22 cellular contexts compared by ENCODE assay signal in genomic region chrX:132443196-132443595, GRCh38.
"Had no signal": no experiment of that assay in that cellular context is flagged by ENCODE, and none has a peak within 500 bp of the region (broad histone marks: within the 10 kb centered on the region; RNA-seq: fewer than 3 reads in every experiment).

No MANE protein-coding gene starts in this region.

- H3K4me3 Mint-ChIP-seq: natural killer cell; neural progenitor cell; stimulated activated effector memory CD8-positive, alpha-beta T cell treated with anti-CD3 and anti-CD28 coated beads, Interleukin-12 subunit alpha, Interleukin-12 subunit beta, amount 100 ng/mL, for 72 hours had no signal

- H3K27me3 ChIP-seq: gastrocnemius medialis, neural progenitor cell, pancreas, tibial artery, upper lobe of right lung, vagina had no signal

- H3K36me3 Mint-ChIP-seq: natural killer cell; stimulated activated effector memory CD8-positive, alpha-beta T cell treated with anti-CD3 and anti-CD28 coated beads, Interleukin-12 subunit alpha, Interleukin-12 subunit beta, amount 100 ng/mL, for 72 hours had no signal

- H3K27ac Mint-ChIP-seq: neural progenitor cell; progenitor cell of endocrine pancreas; stimulated activated effector memory CD8-positive, alpha-beta T cell treated with anti-CD3 and anti-CD28 coated beads, Interleukin-12 subunit alpha, Interleukin-12 subunit beta, amount 100 ng/mL, for 72 hours had no signal

- H3K36me3 ChIP-seq: gastrocnemius medialis, heart right ventricle, neural progenitor cell, pancreas, tibial artery, upper lobe of right lung, vagina had no signal

- ATAC-seq: gastrocnemius medialis; natural killer cell; pancreas; right cardiac atrium; stimulated activated effector memory CD8-positive, alpha-beta T cell treated with anti-CD3 and anti-CD28 coated beads, Interleukin-12 subunit alpha, Interleukin-12 subunit beta, amount 100 ng/mL, for 72 hours; stimulated activated naive CD8-positive, alpha-beta T cell treated with anti-CD3 and anti-CD28 coated beads, Interleukin-15, Interleukin-2, amounts not matched to agents 100 U/mL and 50 U/mL, for 24 hours had no signal

- DNase-seq: cortex of kidney; dorsolateral prefrontal cortex; effector CD8-positive, alpha-beta T cell; heart right ventricle; hypothalamus; kidney glomerular epithelial cell; mammary epithelial cell; natural killer cell; occipital lobe; pancreas; right cardiac atrium; stimulated activated CD4-positive, alpha-beta T cell treated with anti-CD3 and anti-CD28 coated beads, Interleukin-4, amount 100 ng/mL, for 1 hour; stimulated activated CD8-positive, alpha-beta memory T cell treated with anti-CD3 and anti-CD28 coated beads, Interleukin-4, amount 100 ng/mL, for 48 hours; stimulated activated naive CD8-positive, alpha-beta T cell treated with anti-CD3 and anti-CD28 coated beads, Interleukin-15, Interleukin-2, amounts not matched to agents 100 U/mL and 50 U/mL, for 24 hours; tibial artery; upper lobe of right lung had no signal

- H3K27ac ChIP-seq: dorsolateral prefrontal cortex, gastrocnemius medialis, heart right ventricle, neural progenitor cell, pancreas, tibial artery, upper lobe of right lung, vagina had no signal

- H3K4me1 Mint-ChIP-seq: neural progenitor cell had no signal

- FAIRE-seq: islet of Langerhans, pancreas had no signal

- H3K4me1 ChIP-seq: gastrocnemius medialis, neural progenitor cell, pancreas, tibial artery, upper lobe of right lung, vagina had no signal

- H3K4me3 ChIP-seq: dorsolateral prefrontal cortex, gastrocnemius medialis, heart right ventricle, neural progenitor cell, pancreas, tibial artery, upper lobe of right lung, vagina had no signal

- H3K27me3 Mint-ChIP-seq: progenitor cell of endocrine pancreas had no signal

- H3K9me3 Mint-ChIP-seq: natural killer cell; stimulated activated effector memory CD8-positive, alpha-beta T cell treated with anti-CD3 and anti-CD28 coated beads, Interleukin-12 subunit alpha, Interleukin-12 subunit beta, amount 100 ng/mL, for 72 hours had no signal

- H3K9me3 ChIP-seq: gastrocnemius medialis, pancreas, upper lobe of right lung, vagina had no signal
